Comparison of ENCODE assay signal across 8 cellular contexts in the genomic region with DNA sequence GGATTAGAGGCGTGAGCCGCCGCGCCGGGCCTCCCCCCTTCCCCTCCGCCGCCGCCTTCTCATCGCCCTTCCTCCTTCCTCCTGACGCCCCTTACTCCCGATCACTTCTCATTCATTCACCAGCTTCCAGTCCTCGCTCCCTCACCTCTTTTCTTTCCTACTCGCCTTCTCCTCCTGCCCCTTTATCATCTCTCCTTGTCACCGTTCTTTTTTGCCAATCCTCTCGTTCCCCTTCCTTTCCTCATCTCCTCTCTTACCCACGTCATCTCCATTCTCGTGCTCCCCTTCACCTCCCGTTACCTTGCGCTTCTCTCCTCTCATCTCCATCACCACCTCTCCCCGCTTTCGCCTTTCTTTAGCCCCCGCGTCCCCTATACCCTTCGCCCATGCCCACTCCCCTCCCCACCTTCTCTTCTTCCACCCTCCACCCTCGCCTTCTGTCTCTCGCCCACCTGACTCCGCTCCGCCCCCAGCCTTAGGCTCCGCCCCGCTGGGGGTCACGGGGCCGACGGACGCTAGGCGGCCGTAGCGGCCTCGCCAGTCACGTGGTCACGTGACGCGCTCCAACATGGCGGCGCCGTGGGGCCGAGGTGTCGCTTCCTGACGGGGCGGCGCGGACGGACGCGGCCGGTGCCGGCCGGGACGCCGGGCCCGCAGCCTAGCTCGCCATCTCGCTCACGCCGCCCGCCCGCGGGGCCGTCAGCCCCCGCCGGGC. TPM values are rescaled to one million over a fixed set of nuclear protein-coding genes. Genes with fewer than 3 reads are reported as not detected.
DNase-seq lines count a peak whose midpoint lies in the region; ATAC-seq and TF ChIP-seq lines count a peak whose summit lies in the region.

A gene (plus strand): TSS at position 544 of the 715 bp plus-strand sequence. CDS start 179 bp downstream, outside the sequence.

- H3K4me1 ChIP-seq in BE2C = peaks cover 5% of the 10 kb centered on the region; the same call in 1 of the 2 replicates

- no peaks in the 10 kb centered on the region for H3K27me3 ChIP-seq in BE2C

- no peaks in the 10 kb centered on the region for H3K9me3 Mint-ChIP-seq in activated CD4-positive, alpha-beta T cell treated with anti-CD3 and anti-CD28 coated beads, Interleukin-2, amount 10 ng/mL, durations not matched to agents 7 days and 5 days

- H3K4me3 Mint-ChIP-seq in activated CD4-positive, alpha-beta T cell treated with anti-CD3 and anti-CD28 coated beads, Interleukin-2, amount 10 ng/mL, durations not matched to agents 7 days and 5 days = peak within 1 kb of the TSS; percentile 88

- peak; percentile 75 for ATAC-seq in HG03460 (IDR thresholded peaks at IDR 0.05; ENCODE audit: unreplicated experiment)

- TF ChIP-seq CTCF in BE2C (IDR thresholded peaks at IDR 0.05; ENCODE audit: low read depth, low read length) (no peak), coronary artery (IDR thresholded peaks at IDR 0.05) (no peak)

- H3K27ac Mint-ChIP-seq in activated CD4-positive, alpha-beta T cell treated with anti-CD3 and anti-CD28 coated beads, Interleukin-2, amount 10 ng/mL, durations not matched to agents 7 days and 5 days = peak within 1 kb of the TSS; percentile 94

- H3K4me3 ChIP-seq in BE2C (ENCODE audit: low read depth, low read length) (peak within 1 kb of the TSS; percentile 99), coronary artery (peak within 1 kb of the TSS; percentile 84)

- CTCF ChIA-PET in activated CD4-positive, alpha-beta T cell treated with anti-CD3 and anti-CD28 coated beads, Interleukin-2, amount 10 ng/mL, durations not matched to agents 7 days and 5 days (lab: Charles Lee) = interaction anchor here (0.6 to 1.3 kb wide), 5 partner anchors 11 to 1154 kb away, joined by 3 to 4 read pairs (median 3); no protein-coding TSS in a partner anchor

- peaks cover 7% of the 10 kb centered on the region for H3K27me3 Mint-ChIP-seq in activated CD4-positive, alpha-beta T cell treated with anti-CD3 and anti-CD28 coated beads, Interleukin-2, amount 10 ng/mL, durations not matched to agents 7 days and 5 days

- POLR2A ChIA-PET in activated CD4-positive, alpha-beta T cell treated with anti-CD3 and anti-CD28 coated beads, Interleukin-2, amount 10 ng/mL, durations not matched to agents 7 days and 5 days (lab: Charles Lee) = no interaction called here

- H3K4me1 Mint-ChIP-seq in activated CD4-positive, alpha-beta T cell treated with anti-CD3 and anti-CD28 coated beads, Interleukin-2, amount 10 ng/mL, durations not matched to agents 7 days and 5 days = peaks cover 41% of the 10 kb centered on the region

- peak within 1 kb of the TSS; percentile 87 to 93 for H3K27ac ChIP-seq in coronary artery

- H3K36me3 ChIP-seq in BE2C = no peaks in the 10 kb centered on the region

- H3K36me3 Mint-ChIP-seq in activated CD4-positive, alpha-beta T cell treated with anti-CD3 and anti-CD28 coated beads, Interleukin-2, amount 10 ng/mL, durations not matched to agents 7 days and 5 days (ENCODE audit: low read depth) = peaks cover 4% of the 10 kb centered on the region

- peak; percentile 95 for DNase-seq in BE2C
- peak; percentile 94 for DNase-seq in GM19240 (ENCODE audit: insufficient read length, low spot score)
- DNase-seq in NCI-H69 (lab: John Stamatoyannopoulos, UW) = peak; percentile 93
- DNase-seq in activated CD4-positive, alpha-beta T cell treated with anti-CD3 and anti-CD28 coated beads, Interleukin-2, amount 10 ng/mL, durations not matched to agents 7 days and 5 days = peak; percentile 94
- DNase-seq in coronary artery (ENCODE audit: low spot score) = peak; percentile 95
- DNase-seq in left kidney (ENCODE audit: low read depth, low spot score) = peak; percentile 98
- DNase-seq in stimulated activated CD4-positive, alpha-beta T cell treated with anti-CD3 and anti-CD28 coated beads, Interleukin-1b, Interleukin-23, amount 100 ng/mL, for 48 hours = peak; percentile 91

- H3K9me3 ChIP-seq in BE2C = no peaks in the 10 kb centered on the region

RNA-seq across cellular contexts. Expression of the gene that starts here (rescaled TPM):
- polyA plus RNA-seq in BE2C (2012; ENCODE audit: insufficient read depth, insufficient read length, low read depth) = 16.8 TPM
- total RNA-seq in activated CD4-positive, alpha-beta T cell treated with anti-CD3 and anti-CD28 coated beads, Interleukin-2, amount 10 ng/mL, durations not matched to agents 7 days and 5 days = 10 to 100 TPM; 20.0 to 22.0 TPM

Comparison
In these comparisons a context has a peak if more than half of its experiments do, and no peak if none do; other contexts are left out.
1. Peak in every context shown above with its lines: DNase-seq, ATAC-seq, H3K4me3 ChIP-seq and H3K27ac ChIP-seq.